ENCODE assay signal across 22 cellular contexts in the genomic region with DNA sequence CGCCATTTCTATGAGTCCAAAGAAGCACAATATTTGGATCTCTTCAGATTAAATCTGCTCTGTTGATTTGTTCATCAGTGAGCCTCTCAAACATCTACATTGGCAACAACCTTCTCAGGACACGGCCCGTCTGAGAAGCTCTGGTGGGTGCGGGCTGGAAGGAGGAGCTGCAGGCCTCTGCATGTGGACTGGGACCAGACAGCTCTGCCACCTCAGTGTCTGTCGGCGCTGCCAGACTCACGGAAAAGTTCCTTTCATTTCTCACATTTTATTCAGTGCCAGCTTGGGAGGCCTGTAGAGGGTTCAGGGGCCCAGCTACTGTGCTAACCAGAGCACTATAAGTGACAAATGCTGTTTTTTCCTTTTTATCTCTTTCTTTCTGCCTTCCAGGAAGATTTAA. TPM values are rescaled to one million over a fixed set of nuclear protein-coding genes. Genes with fewer than 3 reads are reported as not detected.
A peak's percentile ranks its signal among the peaks of the same experiment; 100 is the strongest.
DNase-seq lines count a peak whose midpoint lies in the region; ATAC-seq, FAIRE-seq and TF ChIP-seq lines count a peak whose summit lies in the region.
"Had no signal": no experiment of that assay in that cellular context is flagged by ENCODE, and none has a peak within 500 bp of the region (broad histone marks: within the 10 kb centered on the region; RNA-seq: fewer than 3 reads in every experiment).

No MANE protein-coding gene starts in this region.

- no peak for FAIRE-seq in HepG2 (lab: Jason Lieb, UNC)
- FAIRE-seq: colon, endometrium had no signal

- CTCF ChIA-PET in HepG2 (lab: Yijun Ruan, JAX; ENCODE audit: low intra/inter-chr PET ratio, low total read pairs), result no interaction called here
- CTCF ChIA-PET in CD4-positive, alpha-beta T cell (lab: Charles Lee), result no interaction called here

- intact Hi-C loops in right lobe of liver (cut with DNase I), result no loop called here
- intact Hi-C loops in HepG2 (cut with micrococcal nuclease; ENCODE audit: unreplicated experiment), result no loop called here
- intact Hi-C loops in CD4-positive, alpha-beta T cell (cut with DNase I, micrococcal nuclease), result no loop called here

- H3K9me3 Mint-ChIP-seq in CD4-positive, alpha-beta T cell, result no peaks in the 10 kb centered on the region
- no peaks in the 10 kb centered on the region for H3K9me3 Mint-ChIP-seq in activated naive CD8-positive, alpha-beta T cell treated with anti-CD3 and anti-CD28 coated beads for 36 hours
- no peaks in the 10 kb centered on the region for H3K9me3 Mint-ChIP-seq in progenitor cell of endocrine pancreas (ENCODE audit: low read depth)
- H3K9me3 Mint-ChIP-seq: activated naive CD4-positive, alpha-beta T cell treated with anti-CD3 and anti-CD28 coated beads, Interleukin-2, amount 50 U/mL, for 24 hours; natural killer cell treated with Interleukin-12 subunit alpha and Interleukin-12 subunit beta and Interleukin-15 and Interleukin-18, amount 100 ng/mL, for 72 hours; stimulated activated naive CD8-positive, alpha-beta T cell treated with anti-CD3 and anti-CD28 coated beads, Interleukin-15, amount 100 ng/mL, for 72 hours had no signal

- H3K9me3 ChIP-seq in right lobe of liver, result no peaks in the 10 kb centered on the region
- H3K9me3 ChIP-seq in HepG2 (ENCODE audit: low read length), result no peaks in the 10 kb centered on the region
- no peaks in the 10 kb centered on the region for H3K9me3 ChIP-seq in parathyroid adenoma (ENCODE audit: control insufficient read depth, low read length)
- no peaks in the 10 kb centered on the region for H3K9me3 ChIP-seq in CD4-positive, alpha-beta T cell (ENCODE audit: control insufficient read depth, low read length)
- H3K9me3 ChIP-seq: BLaER1 had no signal

- H4K20me1 ChIP-seq in HepG2 (ENCODE audit: insufficient read depth, low read length), result no peaks in the 10 kb centered on the region
- H4K20me1 ChIP-seq: BLaER1 had no signal

- TF ChIP-seq POLR2A in right lobe of liver (IDR thresholded peaks at IDR 0.05) (no peak), HepG2 (IDR thresholded peaks at IDR 0.05; ENCODE audit: insufficient read depth in 1 of 2, low read depth in 2 of 2, low read length in 2 of 2) (no peak)

- H3K27me3 ChIP-seq in right lobe of liver (no peaks in the 10 kb centered on the region), HepG2 (ENCODE audit: control insufficient read depth in 1 of 2, insufficient read depth in 2 of 2, low read length in 2 of 2) (peaks cover 0 to 12% of the 10 kb centered on the region in 2 experiments; a peak in 1 of 5 replicates), parathyroid adenoma (ENCODE audit: control insufficient read depth, insufficient read depth, low read length) (no peaks in the 10 kb centered on the region)
- no peaks in the 10 kb centered on the region for H3K27me3 ChIP-seq in CD4-positive, alpha-beta T cell (ENCODE audit: control insufficient read depth, insufficient read depth, low read length)
- H3K27me3 ChIP-seq: BLaER1 had no signal

- H3K27me3 Mint-ChIP-seq in CD4-positive, alpha-beta T cell, result no peaks in the 10 kb centered on the region
- H3K27me3 Mint-ChIP-seq in activated naive CD8-positive, alpha-beta T cell treated with anti-CD3 and anti-CD28 coated beads for 36 hours, result no peaks in the 10 kb centered on the region
- peaks cover 3% of the 10 kb centered on the region for H3K27me3 Mint-ChIP-seq in progenitor cell of endocrine pancreas
- H3K27me3 Mint-ChIP-seq: activated naive CD4-positive, alpha-beta T cell treated with anti-CD3 and anti-CD28 coated beads, Interleukin-2, amount 50 U/mL, for 24 hours; natural killer cell treated with Interleukin-12 subunit alpha and Interleukin-12 subunit beta and Interleukin-15 and Interleukin-18, amount 100 ng/mL, for 72 hours; stimulated activated naive CD8-positive, alpha-beta T cell treated with anti-CD3 and anti-CD28 coated beads, Interleukin-15, amount 100 ng/mL, for 72 hours had no signal

- TF ChIP-seq EP300 in HepG2 (IDR thresholded peaks at IDR 0.05; ENCODE audit: low read depth in 2 of 2, low read length in 2 of 2) (no peak), HepG2 (CRISPR knock-in tag; IDR thresholded peaks at IDR 0.05; ENCODE audit: borderline replicate concordance) (no peak)

- H2AFZ ChIP-seq in HepG2 (ENCODE audit: low read length), result no peak overlapping the region
- H2AFZ ChIP-seq in parathyroid adenoma, result peak overlapping the region; percentile 73

- no peaks in the 10 kb centered on the region for H3K36me3 ChIP-seq in right lobe of liver
- H3K36me3 ChIP-seq in HepG2 (replicated peaks in 1 of 2; ENCODE audit: control insufficient read depth in 1 of 2, insufficient read depth in 2 of 2, low read length in 2 of 2), result no peaks in the 10 kb centered on the region
- H3K36me3 ChIP-seq in parathyroid adenoma (ENCODE audit: control insufficient read depth, insufficient read depth, low read length), result no peaks in the 10 kb centered on the region
- H3K36me3 ChIP-seq: BLaER1 had no signal

- H3K9ac ChIP-seq in HepG2 (ENCODE audit: insufficient read depth, low read depth, low read length), result no peak overlapping the region
- no peak overlapping the region for H3K9ac ChIP-seq in parathyroid adenoma
- H3K9ac ChIP-seq: BLaER1 had no signal

- TF ChIP-seq CTCF in right lobe of liver (IDR thresholded peaks at IDR 0.05) (no peak), HepG2 (CRISPR knock-in tag; IDR thresholded peaks at IDR 0.05) (no peak), parathyroid adenoma (IDR thresholded peaks at IDR 0.05) (no peak), progenitor cell of endocrine pancreas (IDR thresholded peaks at IDR 0.05; ENCODE audit: unreplicated experiment) (no peak)
- TF ChIP-seq CTCF in CD4-positive, alpha-beta T cell (IDR thresholded peaks at IDR 0.05), result no peak

- H3K27ac ChIP-seq in right lobe of liver (no peak overlapping the region), HepG2 (ENCODE audit: extremely low read length, insufficient read depth, low read length) (no peak overlapping the region), parathyroid adenoma (peak overlapping the region; percentile 63)
- no peak overlapping the region for H3K27ac ChIP-seq in CD4-positive, alpha-beta T cell (ENCODE audit: low read depth, low read length)
- H3K27ac ChIP-seq: BLaER1 had no signal

- in situ Hi-C loops in HepG2 (cut with HindIII; ENCODE audit: extremely low pct_ligation_motif_present, low pct_unique_long_range_greater_than_20kb), result no loop called here

- POLR2A ChIA-PET in HepG2 (lab: Yijun Ruan, JAX), result no interaction called here
- POLR2A ChIA-PET in CD4-positive, alpha-beta T cell (lab: Charles Lee), result no interaction called here

- H3K27ac Mint-ChIP-seq in CD4-positive, alpha-beta T cell, result no peak overlapping the region
- no peak overlapping the region for H3K27ac Mint-ChIP-seq in activated naive CD8-positive, alpha-beta T cell treated with anti-CD3 and anti-CD28 coated beads for 36 hours
- H3K27ac Mint-ChIP-seq in progenitor cell of endocrine pancreas, result no peak overlapping the region
- H3K27ac Mint-ChIP-seq: activated naive CD4-positive, alpha-beta T cell treated with anti-CD3 and anti-CD28 coated beads, Interleukin-2, amount 50 U/mL, for 24 hours; natural killer cell treated with Interleukin-12 subunit alpha and Interleukin-12 subunit beta and Interleukin-15 and Interleukin-18, amount 100 ng/mL, for 72 hours had no signal

- peaks cover 10% of the 10 kb centered on the region for H3K4me1 Mint-ChIP-seq in CD4-positive, alpha-beta T cell (ENCODE audit: low read depth)
- H3K4me1 Mint-ChIP-seq in activated naive CD8-positive, alpha-beta T cell treated with anti-CD3 and anti-CD28 coated beads for 36 hours, result no peaks in the 10 kb centered on the region
- H3K4me1 Mint-ChIP-seq in progenitor cell of endocrine pancreas (ENCODE audit: low read depth), result no peaks in the 10 kb centered on the region
- H3K4me1 Mint-ChIP-seq: stimulated activated naive CD8-positive, alpha-beta T cell treated with anti-CD3 and anti-CD28 coated beads, Interleukin-15, amount 100 ng/mL, for 72 hours had no signal

- 47% methylated on average over 3 of the region's 7 CpGs for WGBS in right lobe of liver (ENCODE audit: insufficient coverage, low coverage, low lambda C conversion rate, missing lambda C conversion rate)
- 10% methylated on average over 4 of the region's 7 CpGs for WGBS in HepG2 (ENCODE audit: low lambda C conversion rate)

- H3K4me3 Mint-ChIP-seq in CD4-positive, alpha-beta T cell, result no peak overlapping the region
- H3K4me3 Mint-ChIP-seq in activated naive CD8-positive, alpha-beta T cell treated with anti-CD3 and anti-CD28 coated beads for 36 hours, result no peak overlapping the region
- H3K4me3 Mint-ChIP-seq in progenitor cell of endocrine pancreas (ENCODE audit: low read depth), result no peak overlapping the region
- H3K4me3 Mint-ChIP-seq: activated naive CD4-positive, alpha-beta T cell treated with anti-CD3 and anti-CD28 coated beads, Interleukin-2, amount 50 U/mL, for 24 hours; natural killer cell treated with Interleukin-12 subunit alpha and Interleukin-12 subunit beta and Interleukin-15 and Interleukin-18, amount 100 ng/mL, for 72 hours; stimulated activated naive CD8-positive, alpha-beta T cell treated with anti-CD3 and anti-CD28 coated beads, Interleukin-15, amount 100 ng/mL, for 72 hours had no signal

- H3K79me2 ChIP-seq in HepG2 (ENCODE audit: insufficient read depth, low read length) (no peaks in the 10 kb centered on the region), parathyroid adenoma (no peaks in the 10 kb centered on the region)

- H3K4me2 ChIP-seq in HepG2 (ENCODE audit: low read depth, low read length) (no peak overlapping the region), parathyroid adenoma (ENCODE audit: low read length) (no peak overlapping the region)
- H3K4me2 ChIP-seq: BLaER1 had no signal

- no peaks in the 10 kb centered on the region for H3K36me3 Mint-ChIP-seq in CD4-positive, alpha-beta T cell (ENCODE audit: low read depth)
- no peaks in the 10 kb centered on the region for H3K36me3 Mint-ChIP-seq in activated naive CD8-positive, alpha-beta T cell treated with anti-CD3 and anti-CD28 coated beads for 36 hours
- no peaks in the 10 kb centered on the region for H3K36me3 Mint-ChIP-seq in progenitor cell of endocrine pancreas (ENCODE audit: insufficient read depth)
- H3K36me3 Mint-ChIP-seq: activated naive CD4-positive, alpha-beta T cell treated with anti-CD3 and anti-CD28 coated beads, Interleukin-2, amount 50 U/mL, for 24 hours; natural killer cell treated with Interleukin-12 subunit alpha and Interleukin-12 subunit beta and Interleukin-15 and Interleukin-18, amount 100 ng/mL, for 72 hours had no signal

- H3K4me3 ChIP-seq in right lobe of liver (no peak overlapping the region), HepG2 (replicated peaks in 1 of 3; ENCODE audit: insufficient read depth in 1 of 3, low read depth in 2 of 3, low read length in 3 of 3) (no peak overlapping the region), parathyroid adenoma (ENCODE audit: low read depth, low read length) (no peak overlapping the region)
- H3K4me3 ChIP-seq: BLaER1 had no signal

- no peak for TF ChIP-seq RAD21 in HepG2 (CRISPR knock-in tag; IDR thresholded peaks at IDR 0.05)

- H3K4me1 ChIP-seq in right lobe of liver (no peaks in the 10 kb centered on the region), HepG2 (ENCODE audit: insufficient read depth, low read length) (no peaks in the 10 kb centered on the region), parathyroid adenoma (peaks cover 8% of the 10 kb centered on the region)

- BruUV-seq in HepG2 (replicated peaks; lab: Mats Ljungman, UMichigan), result no TSS peak

- ATAC-seq in right lobe of liver (peak in 3 of 4 donors; percentile 24 to 37 (median 28)), HepG2 (no peak), esophagus mucosa (peak; percentile 51)
- ATAC-seq in CD4-positive, alpha-beta T cell (ENCODE audit: poor library complexity), result no peak
- ATAC-seq: natural killer cell treated with Interleukin-12 subunit alpha and Interleukin-12 subunit beta and Interleukin-15 and Interleukin-18, amount 100 ng/mL, for 72 hours; stimulated activated naive CD8-positive, alpha-beta T cell treated with anti-CD3 and anti-CD28 coated beads, Interleukin-15, amount 100 ng/mL, for 72 hours had no signal

- DNase-seq in right lobe of liver, result no peak
- DNase-seq in HepG2 (ENCODE audit: low spot score), result no peak
- DNase-seq in CD4-positive, alpha-beta T cell, result no peak
- no peak for DNase-seq in GM19240 (ENCODE audit: insufficient read length, low spot score)
- no peak for DNase-seq in activated naive CD8-positive, alpha-beta T cell treated with anti-CD3 and anti-CD28 coated beads for 36 hours
- DNase-seq in progenitor cell of endocrine pancreas (ENCODE audit: low spot score, unreplicated experiment), result no peak
- DNase-seq: activated CD4-positive, alpha-beta T cell treated with anti-CD3 and anti-CD28 coated beads for 4 hours; mesenchymal stem cell; NCI-H1417; NCI-H2107; NCI-H524 treated with DMSO at 0.1 percent for 48 hours; stimulated activated CD4-positive, alpha-beta T cell treated with anti-CD3 and anti-CD28 coated beads, Interleukin-4, amount 100 ng/mL, for 4 hours; stimulated activated naive CD8-positive, alpha-beta T cell treated with anti-CD3 and anti-CD28 coated beads, Interleukin-15, amount 100 ng/mL, for 72 hours had no signal

RNA-seq across cellular contexts. Expression of gene HOPX, which starts 23.0 kb away (rescaled TPM):
- total RNA-seq in right lobe of liver, result under 1 TPM in 3 of 6 experiments, not detected in 3; 0.27 to 0.80 (median 0.42) TPM
- total RNA-seq in HepG2 (2016; rRNA removed; fragmentation: Illumina TruSeq; extraction: Trizol), result not detected in 2 replicates
- not detected in 2 replicates for total RNA-seq in HepG2 (2016; cell fraction: cytosol; rRNA removed; fragmentation: Illumina TruSeq; extraction: Trizol; ENCODE audit: low read depth)
- total RNA-seq in HepG2 (2016; cell fraction: insoluble cytoplasmic fraction; rRNA removed; fragmentation: Illumina TruSeq; extraction: Trizol), result not detected in 2 replicates
- total RNA-seq in HepG2 (2016; cell fraction: membrane; rRNA removed; fragmentation: Illumina TruSeq; extraction: Trizol), result not detected in 2 replicates
- total RNA-seq in HepG2 (2016; cell fraction: nucleus; rRNA removed; fragmentation: Illumina TruSeq; extraction: Trizol), result not detected in 2 replicates
- not detected in 2 replicates for polyA plus RNA-seq in HepG2 (2011; rRNA removed)
- not detected in 2 replicates for polyA plus RNA-seq in HepG2 (2011; cell fraction: cytosol; rRNA removed)
- polyA plus RNA-seq in HepG2 (2011; cell fraction: nucleus; rRNA removed), result not detected in 2 replicates
- not detected in 2 replicates for polyA plus RNA-seq in HepG2 (2012)
- polyA plus RNA-seq in HepG2 (2016; cell fraction: cytosol; fragmentation: Illumina TruSeq; extraction: Trizol; ENCODE audit: low read depth), result not detected in 2 replicates
- polyA plus RNA-seq in HepG2 (2016; cell fraction: insoluble cytoplasmic fraction; fragmentation: Illumina TruSeq; extraction: Trizol; ENCODE audit: low read depth), result not detected in 2 replicates
- polyA plus RNA-seq in HepG2 (2016; cell fraction: membrane; fragmentation: Illumina TruSeq; extraction: Trizol; ENCODE audit: low read depth), result not detected in 2 replicates
- polyA plus RNA-seq in HepG2 (2016; cell fraction: nucleus; fragmentation: Illumina TruSeq; extraction: Trizol; ENCODE audit: insufficient read depth, low read depth), result not detected in 2 replicates
- polyA minus RNA-seq in HepG2 (2011; rRNA and poly(A)+ RNA removed; ENCODE audit: low replicate concordance), result not detected in 2 replicates
- not detected in 2 replicates for polyA minus RNA-seq in HepG2 (2011; cell fraction: cytosol; rRNA and poly(A)+ RNA removed)
- polyA minus RNA-seq in HepG2 (2011; cell fraction: nucleus; rRNA and poly(A)+ RNA removed), result not detected in 2 replicates
- total RNA-seq in esophagus mucosa, result 249 TPM
- total RNA-seq in CD4-positive, alpha-beta T cell, result 1 to 10 TPM; 4.3 to 5.9 TPM
- total RNA-seq in activated naive CD8-positive, alpha-beta T cell treated with anti-CD3 and anti-CD28 coated beads for 36 hours, result 10 to 100 TPM; 16.5 to 18.1 TPM
- 0.55 and 0.69 TPM in 2 replicates for total RNA-seq in progenitor cell of endocrine pancreas
- total RNA-seq: A172, G401 had no signal

Comparison
In these comparisons a context has a peak if more than half of its experiments do, and no peak if none do; other contexts are left out.
1. ATAC-seq: peak in right lobe of liver (3 of 4) and esophagus mucosa (single experiment); none in HepG2 (single experiment) and CD4-positive, alpha-beta T cell (single experiment).
2. RNA of gene HOPX, which starts 23.0 kb away (total RNA-seq): 249 TPM in esophagus mucosa (single experiment); 16.5 to 18.1 TPM in activated naive CD8-positive, alpha-beta T cell treated with anti-CD3 and anti-CD28 coated beads for 36 hours, 4.3 to 5.9 TPM in CD4-positive, alpha-beta T cell, 0.55 to 0.69 TPM in progenitor cell of endocrine pancreas, 0.27 to 0.80 TPM in right lobe of liver and not detected in HepG2; every median in the first group is over 10 times any median in the second.